In genomic region chr1:230906226-230906625, GRCh38 we compare ENCODE assay signal across 25 cellular contexts. TPM values are rescaled to one million over a fixed set of nuclear protein-coding genes. Genes with fewer than 3 reads are reported as not detected.
A peak's percentile ranks its signal among the peaks of the same experiment; 100 is the strongest.
DNase-seq lines count a peak whose midpoint lies in the region; ATAC-seq and TF ChIP-seq lines count a peak whose summit lies in the region.
"Had no signal": no experiment of that assay in that cellular context is flagged by ENCODE, and none has a peak within 500 bp of the region (broad histone marks: within the 10 kb centered on the region; RNA-seq: fewer than 3 reads in every experiment).

No MANE protein-coding gene starts in this region.

- no peaks in the 10 kb centered on the region for H3K9me3 Mint-ChIP-seq in stimulated activated effector memory CD8-positive, alpha-beta T cell treated with anti-CD3 and anti-CD28 coated beads, Interleukin-12 subunit alpha, Interleukin-12 subunit beta, amount 100 ng/mL, for 72 hours
- H3K9me3 Mint-ChIP-seq in activated CD4-positive, alpha-beta T cell treated with anti-CD3 and anti-CD28 coated beads for 36 hours (ENCODE audit: low read depth) = no peaks in the 10 kb centered on the region
- H3K9me3 Mint-ChIP-seq: activated CD4-positive, alpha-beta T cell treated with anti-CD3 and anti-CD28 coated beads, Interleukin-2, amount 10 ng/mL, durations not matched to agents 24 days and 14 days; activated T-helper 1 cell treated with anti-CD3 and anti-CD28 coated beads, Interleukin-12 subunit alpha, Interleukin-12 subunit beta, Interleukin-2, Interleukin-4 antibody, amounts not matched to agents 30 ng/mL and 10 ng/mL and 1 ng/mL, durations not matched to agents 14 hours and 24 hours and 36 hours had no signal

- no peak overlapping the region for H3K4me3 Mint-ChIP-seq in stimulated activated effector memory CD8-positive, alpha-beta T cell treated with anti-CD3 and anti-CD28 coated beads, Interleukin-12 subunit alpha, Interleukin-12 subunit beta, amount 100 ng/mL, for 72 hours
- no peak overlapping the region for H3K4me3 Mint-ChIP-seq in activated CD4-positive, alpha-beta T cell treated with anti-CD3 and anti-CD28 coated beads for 36 hours
- H3K4me3 Mint-ChIP-seq: activated CD4-positive, alpha-beta T cell treated with anti-CD3 and anti-CD28 coated beads, Interleukin-2, amount 10 ng/mL, durations not matched to agents 24 days and 14 days; activated CD8-positive, alpha-beta memory T cell treated with anti-CD3 and anti-CD28 coated beads, Interleukin-2, amount 10 ng/mL, durations not matched to agents 7 days and 5 days; activated T-helper 1 cell treated with anti-CD3 and anti-CD28 coated beads, Interleukin-12 subunit alpha, Interleukin-12 subunit beta, Interleukin-2, Interleukin-4 antibody, amounts not matched to agents 30 ng/mL and 10 ng/mL and 1 ng/mL, durations not matched to agents 14 hours and 24 hours and 36 hours had no signal

- H3K36me3 Mint-ChIP-seq in stimulated activated effector memory CD8-positive, alpha-beta T cell treated with anti-CD3 and anti-CD28 coated beads, Interleukin-12 subunit alpha, Interleukin-12 subunit beta, amount 100 ng/mL, for 72 hours = peaks cover 81% of the 10 kb centered on the region
- peaks cover 22% of the 10 kb centered on the region for H3K36me3 Mint-ChIP-seq in activated CD4-positive, alpha-beta T cell treated with anti-CD3 and anti-CD28 coated beads for 36 hours (ENCODE audit: low read depth)

- TF ChIP-seq CTCF in KMS-11 (conservative IDR thresholded peaks at IDR 0.05; ENCODE audit: low read depth, low read length) = no peak

- CTCF ChIA-PET in activated CD4-positive, alpha-beta T cell treated with anti-CD3 and anti-CD28 coated beads for 36 hours (lab: Charles Lee) = interaction anchor here (0.6 kb wide), 1 partner anchor 485 kb away, joined by 3 read pairs; no protein-coding TSS in a partner anchor

- no peaks in the 10 kb centered on the region for H3K79me2 ChIP-seq in KMS-11 (ENCODE audit: insufficient read depth, low read depth)

- H3K9ac ChIP-seq in KMS-11 = no peak overlapping the region

- intact Hi-C loops in activated CD4-positive, alpha-beta T cell treated with anti-CD3 and anti-CD28 coated beads for 36 hours (cut with DNase I, micrococcal nuclease) = no loop called here

- no peaks in the 10 kb centered on the region for H4K20me1 ChIP-seq in KMS-11 (ENCODE audit: insufficient read depth)

- no peak overlapping the region for H2AFZ ChIP-seq in KMS-11 (ENCODE audit: low read depth)

- H3K27ac Mint-ChIP-seq in stimulated activated effector memory CD8-positive, alpha-beta T cell treated with anti-CD3 and anti-CD28 coated beads, Interleukin-12 subunit alpha, Interleukin-12 subunit beta, amount 100 ng/mL, for 72 hours = peak overlapping the region; percentile 24
- H3K27ac Mint-ChIP-seq in activated CD4-positive, alpha-beta T cell treated with anti-CD3 and anti-CD28 coated beads for 36 hours = no peak overlapping the region
- H3K27ac Mint-ChIP-seq: activated CD4-positive, alpha-beta T cell treated with anti-CD3 and anti-CD28 coated beads, Interleukin-2, amount 10 ng/mL, durations not matched to agents 24 days and 14 days; activated CD8-positive, alpha-beta memory T cell treated with anti-CD3 and anti-CD28 coated beads, Interleukin-2, amount 10 ng/mL, durations not matched to agents 7 days and 5 days; progenitor cell of endocrine pancreas had no signal

- peaks cover 7% of the 10 kb centered on the region for H3K4me1 Mint-ChIP-seq in stimulated activated effector memory CD8-positive, alpha-beta T cell treated with anti-CD3 and anti-CD28 coated beads, Interleukin-12 subunit alpha, Interleukin-12 subunit beta, amount 100 ng/mL, for 72 hours
- H3K4me1 Mint-ChIP-seq in activated CD4-positive, alpha-beta T cell treated with anti-CD3 and anti-CD28 coated beads for 36 hours = peaks cover 3% of the 10 kb centered on the region
- H3K4me1 Mint-ChIP-seq: activated CD8-positive, alpha-beta memory T cell treated with anti-CD3 and anti-CD28 coated beads, Interleukin-2, amount 10 ng/mL, durations not matched to agents 7 days and 5 days had no signal

- POLR2A ChIA-PET in activated CD4-positive, alpha-beta T cell treated with anti-CD3 and anti-CD28 coated beads for 36 hours (lab: Charles Lee) = no interaction called here

- H3K27ac ChIP-seq in KMS-11 = no peak overlapping the region
- peak overlapping the region; percentile 82 for H3K27ac ChIP-seq in caudate nucleus (ENCODE audit: low read depth, low read length)
- H3K27ac ChIP-seq: C4-2B, SJCRH30 had no signal

- DNase-seq in caudate nucleus (lab: John Stamatoyannopoulos, UW) (no peak), medulla oblongata (ENCODE audit: extremely low spot score) (peak; percentile 64)
- no peak for DNase-seq in stimulated activated effector memory CD8-positive, alpha-beta T cell treated with anti-CD3 and anti-CD28 coated beads, Interleukin-12 subunit alpha, Interleukin-12 subunit beta, amount 100 ng/mL, for 72 hours (ENCODE audit: low spot score in 2 of 2)
- DNase-seq in activated CD4-positive, alpha-beta T cell treated with anti-CD3 and anti-CD28 coated beads for 36 hours = no peak
- DNase-seq: activated CD4-positive, alpha-beta T cell treated with anti-CD3 and anti-CD28 coated beads, Interleukin-2, amount 10 ng/mL, durations not matched to agents 24 days and 14 days; activated CD8-positive, alpha-beta memory T cell treated with anti-CD3 and anti-CD28 coated beads, Interleukin-2, amount 10 ng/mL, durations not matched to agents 7 days and 5 days; activated naive CD4-positive, alpha-beta T cell treated with anti-CD3 and anti-CD28 coated beads, Interleukin-2, amount 50 U/mL, for 16 hours; aorta; central memory CD4-positive, alpha-beta T cell; KBM-7; left colon; MV-4-11; NCI-H146; NCI-H524; NK-92 treated with Interleukin-12 subunit alpha and Interleukin-12 subunit beta, amount 100 ng/mL, for 24 hours; SJCRH30; stimulated activated CD8-positive, alpha-beta memory T cell treated with anti-CD3 and anti-CD28 coated beads, Interleukin-4, amount 100 ng/mL, for 48 hours; upper lobe of right lung had no signal

- no peaks in the 10 kb centered on the region for H3K27me3 ChIP-seq in KMS-11 (ENCODE audit: insufficient read depth, low read depth)
- H3K27me3 ChIP-seq: SJCRH30, upper lobe of right lung had no signal

- no peaks in the 10 kb centered on the region for H3K36me3 ChIP-seq in KMS-11 (ENCODE audit: insufficient read depth)
- H3K36me3 ChIP-seq: SJCRH30 had no signal

- H3K4me3 ChIP-seq in KMS-11 (IDR thresholded peaks at IDR 0.05; ENCODE audit: insufficient read depth, low read depth, low read length) = no peak overlapping the region
- H3K4me3 ChIP-seq: GM12878, SJCRH30, upper lobe of right lung had no signal

- no peaks in the 10 kb centered on the region for H3K27me3 Mint-ChIP-seq in activated CD4-positive, alpha-beta T cell treated with anti-CD3 and anti-CD28 coated beads for 36 hours
- H3K27me3 Mint-ChIP-seq: activated CD4-positive, alpha-beta T cell treated with anti-CD3 and anti-CD28 coated beads, Interleukin-2, amount 10 ng/mL, durations not matched to agents 24 days and 14 days; activated CD8-positive, alpha-beta memory T cell treated with anti-CD3 and anti-CD28 coated beads, Interleukin-2, amount 10 ng/mL, durations not matched to agents 7 days and 5 days; progenitor cell of endocrine pancreas had no signal

- no peak for ATAC-seq in stimulated activated effector memory CD8-positive, alpha-beta T cell treated with anti-CD3 and anti-CD28 coated beads, Interleukin-12 subunit alpha, Interleukin-12 subunit beta, amount 100 ng/mL, for 72 hours
- ATAC-seq in GM21367 (IDR thresholded peaks at IDR 0.05; ENCODE audit: unreplicated experiment) (no peak), GM19395 (IDR thresholded peaks at IDR 0.05; ENCODE audit: unreplicated experiment) (no peak)
- no peak for ATAC-seq in activated CD4-positive, alpha-beta T cell treated with anti-CD3 and anti-CD28 coated beads for 36 hours
- ATAC-seq: activated CD8-positive, alpha-beta memory T cell treated with anti-CD3 and anti-CD28 coated beads, Interleukin-2, amount 10 ng/mL, durations not matched to agents 7 days and 5 days; GM12878; left colon; upper lobe of right lung had no signal

- 0 out of 2 replicates have a peak overlapping the region, but pooled peaks have one; percentile 2 for H3K4me2 ChIP-seq in KMS-11

- H3K4me1 ChIP-seq in KMS-11 (ENCODE audit: low read depth, poor library complexity, severe bottlenecking) = peaks cover 11% of the 10 kb centered on the region
- H3K4me1 ChIP-seq: SJCRH30 had no signal

RNA-seq across cellular contexts. Expression of gene C1orf198, which starts 37.9 kb away (rescaled TPM):
- total RNA-seq in activated CD4-positive, alpha-beta T cell treated with anti-CD3 and anti-CD28 coated beads for 36 hours = 1 to 10 TPM; 5.8 to 6.9 TPM
